In the genomic region with DNA sequence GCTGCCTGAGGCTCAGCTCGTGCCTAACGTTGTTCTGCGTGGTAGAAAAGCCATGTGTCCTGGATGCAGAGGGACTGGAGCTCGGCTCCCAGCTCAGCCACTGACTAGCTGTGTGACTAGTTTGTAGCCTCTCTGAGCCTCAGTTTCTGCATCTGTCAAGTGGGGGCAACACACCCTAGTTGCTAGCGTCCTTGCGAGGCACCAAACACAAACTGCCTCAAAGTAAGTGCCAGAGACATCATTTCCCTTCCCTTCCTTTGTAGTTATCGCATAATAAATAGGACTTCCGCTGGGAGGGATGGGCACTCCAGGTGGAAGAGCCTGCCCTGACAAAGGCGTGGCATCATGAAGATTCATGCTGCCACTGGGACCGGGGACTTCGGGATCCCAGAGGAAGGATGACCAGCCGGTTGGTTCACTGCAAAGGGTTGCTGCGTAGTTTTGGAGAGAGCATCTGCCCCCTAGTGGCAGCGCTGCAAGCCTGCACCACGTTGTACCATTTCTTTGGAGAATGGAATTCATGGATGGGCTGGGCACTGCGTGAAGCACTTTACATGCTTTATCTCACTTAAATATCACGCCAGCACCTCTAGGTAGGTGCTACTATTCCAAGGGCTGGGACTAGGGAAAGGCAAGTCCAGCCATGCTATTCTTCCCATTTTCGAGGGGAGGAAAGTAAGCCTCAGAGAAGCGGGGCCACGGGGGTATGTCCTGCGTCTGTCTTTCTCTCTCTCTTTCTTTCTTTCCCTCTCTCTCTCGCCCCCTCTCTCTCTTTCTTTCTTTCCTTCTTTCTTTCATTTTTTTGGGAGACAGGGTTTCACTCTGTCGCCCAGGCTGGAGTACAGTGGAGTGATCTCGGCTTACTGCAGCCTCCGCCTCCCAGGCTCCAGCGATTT, we compare ENCODE assay signal across 8 cellular contexts. TPM values are rescaled to one million over a fixed set of nuclear protein-coding genes. Genes with fewer than 3 reads are reported as not detected.
DNase-seq lines count a peak whose midpoint lies in the region; ATAC-seq and TF ChIP-seq lines count a peak whose summit lies in the region.

No MANE protein-coding gene starts in this region.

- no peaks in the 10 kb centered on the region for H3K27me3 ChIP-seq in Panc1 (ENCODE audit: control insufficient read depth, insufficient read depth, low read length)
- H3K27me3 ChIP-seq in thyroid gland = no peaks in the 10 kb centered on the region

- peak overlapping the region; percentile 36 for H3K27ac Mint-ChIP-seq in activated T-helper 1 cell treated with anti-CD3 and anti-CD28 coated beads, Interleukin-12 subunit alpha, Interleukin-12 subunit beta, Interleukin-2, Interleukin-4 antibody, amounts not matched to agents 30 ng/mL and 10 ng/mL and 1 ng/mL, durations not matched to agents 14 hours and 24 hours and 36 hours

- H3K27me3 Mint-ChIP-seq in activated T-helper 1 cell treated with anti-CD3 and anti-CD28 coated beads, Interleukin-12 subunit alpha, Interleukin-12 subunit beta, Interleukin-2, Interleukin-4 antibody, amounts not matched to agents 30 ng/mL and 10 ng/mL and 1 ng/mL, durations not matched to agents 14 hours and 24 hours and 36 hours (ENCODE audit: insufficient read depth) = peaks cover 2% of the 10 kb centered on the region

- POLR2A ChIA-PET in Panc1 (lab: Charles Lee) = no interaction called here

- H3K36me3 Mint-ChIP-seq in activated T-helper 1 cell treated with anti-CD3 and anti-CD28 coated beads, Interleukin-12 subunit alpha, Interleukin-12 subunit beta, Interleukin-2, Interleukin-4 antibody, amounts not matched to agents 30 ng/mL and 10 ng/mL and 1 ng/mL, durations not matched to agents 14 hours and 24 hours and 36 hours (ENCODE audit: low read depth) = no peaks in the 10 kb centered on the region

- H3K9me3 Mint-ChIP-seq in activated T-helper 1 cell treated with anti-CD3 and anti-CD28 coated beads, Interleukin-12 subunit alpha, Interleukin-12 subunit beta, Interleukin-2, Interleukin-4 antibody, amounts not matched to agents 30 ng/mL and 10 ng/mL and 1 ng/mL, durations not matched to agents 14 hours and 24 hours and 36 hours = no peaks in the 10 kb centered on the region

- peak overlapping the region; percentile 1 for H3K4me3 Mint-ChIP-seq in activated T-helper 1 cell treated with anti-CD3 and anti-CD28 coated beads, Interleukin-12 subunit alpha, Interleukin-12 subunit beta, Interleukin-2, Interleukin-4 antibody, amounts not matched to agents 30 ng/mL and 10 ng/mL and 1 ng/mL, durations not matched to agents 14 hours and 24 hours and 36 hours

- H3K4me1 Mint-ChIP-seq in activated T-helper 1 cell treated with anti-CD3 and anti-CD28 coated beads, Interleukin-12 subunit alpha, Interleukin-12 subunit beta, Interleukin-2, Interleukin-4 antibody, amounts not matched to agents 30 ng/mL and 10 ng/mL and 1 ng/mL, durations not matched to agents 14 hours and 24 hours and 36 hours (ENCODE audit: low read depth) = peaks cover 39% of the 10 kb centered on the region

- peak; percentile 99 for TF ChIP-seq RAD21 in Ishikawa (IDR thresholded peaks at IDR 0.05; ENCODE audit: low read depth)

- WGBS in thyroid gland, 2 donors = 42 to 45% methylated on average over 23 to 26 of the region's 26 CpGs

- in situ Hi-C loops in Panc1 (cut with HindIII; ENCODE audit: low pct_unique_long_range_greater_than_20kb, low sequenced_read_pairs) = no loop called here

- CTCF ChIA-PET in Panc1 (lab: Charles Lee) = interaction anchor here (0.8 to 1.8 kb wide), 5 partner anchors 60 to 65 kb away, joined by 3 to 11 read pairs (median 4); no protein-coding TSS in a partner anchor

- H3K4me1 ChIP-seq in Panc1 (ENCODE audit: control insufficient read depth, insufficient read depth, low read length) (no peaks in the 10 kb centered on the region), thyroid gland (peaks cover 0 to 4% of the 10 kb centered on the region in 2 donors)

- H3K9me3 ChIP-seq in Panc1 (ENCODE audit: control insufficient read depth, insufficient read depth, low read depth, low read length) (no peaks in the 10 kb centered on the region), thyroid gland (no peaks in the 10 kb centered on the region)

- intact Hi-C loops in Panc1 (cut with micrococcal nuclease; ENCODE audit: unreplicated experiment) = loop anchor here (2.0 kb wide), 1 partner anchor 61 kb away; no protein-coding TSS in a partner anchor
- intact Hi-C loops in activated T-helper 1 cell treated with anti-CD3 and anti-CD28 coated beads, Interleukin-12 subunit alpha, Interleukin-12 subunit beta, Interleukin-2, Interleukin-4 antibody, amounts not matched to agents 30 ng/mL and 10 ng/mL and 1 ng/mL, durations not matched to agents 14 hours and 24 hours and 36 hours (cut with micrococcal nuclease) = loop anchor here (1.0 kb wide), 4 partner anchors 23 to 135 kb away; no protein-coding TSS in a partner anchor
- intact Hi-C loops in thyroid gland (cut with DNase I) = loop anchor here (2.0 kb wide), 1 partner anchor 61 kb away; no protein-coding TSS in a partner anchor

- no peak overlapping the region for H3K27ac ChIP-seq in Panc1 (ENCODE audit: low read length)
- H3K27ac ChIP-seq in thyroid gland = no peak overlapping the region

- DNase-seq in AML-193 (lab: John Stamatoyannopoulos, UW) = peak; percentile 41 to 51
- peak; percentile 66 for DNase-seq in GM19238 (ENCODE audit: insufficient read length, low spot score)
- peak; percentile 61 for DNase-seq in Panc1 (ENCODE audit: low read depth, low spot score)
- peak; percentile 56 for DNase-seq in activated T-helper 1 cell treated with anti-CD3 and anti-CD28 coated beads, Interleukin-12 subunit alpha, Interleukin-12 subunit beta, Interleukin-2, Interleukin-4 antibody, amounts not matched to agents 30 ng/mL and 10 ng/mL and 1 ng/mL, durations not matched to agents 14 hours and 24 hours and 36 hours (ENCODE audit: low spot score)
- DNase-seq in fibroblast of villous mesenchyme (ENCODE audit: low read depth) = peak; percentile 66
- DNase-seq in omental fat pad (ENCODE audit: low spot score) = no peak
- DNase-seq in thyroid gland = peak; percentile 35 to 49

- no peaks in the 10 kb centered on the region for H3K36me3 ChIP-seq in Panc1 (ENCODE audit: control insufficient read depth, insufficient read depth, low read length)
- H3K36me3 ChIP-seq in thyroid gland = no peaks in the 10 kb centered on the region

- no peak for TF ChIP-seq POLR2A in thyroid gland (IDR thresholded peaks at IDR 0.05)

- no TSS peak for BruUV-seq in Panc1 (replicated peaks; lab: Mats Ljungman, UMichigan)

- no peak for TF ChIP-seq EP300 in Ishikawa (IDR thresholded peaks at IDR 0.05; ENCODE audit: borderline replicate concordance)

- TF ChIP-seq CTCF in Panc1 (IDR thresholded peaks at IDR 0.05) = peak; percentile 93
- TF ChIP-seq CTCF in fibroblast of villous mesenchyme (IDR thresholded peaks at IDR 0.05; ENCODE audit: insufficient read depth, low read depth, low read length) = peak; percentile 96
- TF ChIP-seq CTCF in omental fat pad (IDR thresholded peaks at IDR 0.05) = peak in 2 of 3 donors; percentile 86 to 93
- peak; percentile 71 to 99 (median 80) for TF ChIP-seq CTCF in thyroid gland (IDR thresholded peaks at IDR 0.05)

- H3K4me3 ChIP-seq in Panc1 (ENCODE audit: low read depth in 2 of 2, low read length in 2 of 2) (no peak overlapping the region), fibroblast of villous mesenchyme (ENCODE audit: low read depth, low read length) (no peak overlapping the region), thyroid gland (replicated peaks in 1 of 3) (no peak overlapping the region)

- peak; percentile 88 for ATAC-seq in Panc1
- peak; percentile 68 for ATAC-seq in omental fat pad (ENCODE audit: low FRiP score)

RNA-seq across cellular contexts. Expression of a gene that starts 4.6 kb away (rescaled TPM):
- total RNA-seq in Panc1 (2021; ENCODE audit: unreplicated experiment) (not detected), fibroblast of villous mesenchyme (not detected in 2 replicates), omental fat pad (not detected), thyroid gland (not detected)
- not detected for polyA plus RNA-seq in Panc1 (2012; ENCODE audit: insufficient read length)
- total RNA-seq in activated T-helper 1 cell treated with anti-CD3 and anti-CD28 coated beads, Interleukin-12 subunit alpha, Interleukin-12 subunit beta, Interleukin-2, Interleukin-4 antibody, amounts not matched to agents 30 ng/mL and 10 ng/mL and 1 ng/mL, durations not matched to agents 14 hours and 24 hours and 36 hours = 0.13 TPM in 1 of 2 replicates, not detected in the other

RNA-seq across cellular contexts. Expression of a gene that starts 24.4 kb away (rescaled TPM):
- 3.4 TPM for total RNA-seq in Panc1 (2021; ENCODE audit: unreplicated experiment)
- 3.4 TPM for polyA plus RNA-seq in Panc1 (2012; ENCODE audit: insufficient read length)
- 1.5 TPM in 2 replicates for total RNA-seq in activated T-helper 1 cell treated with anti-CD3 and anti-CD28 coated beads, Interleukin-12 subunit alpha, Interleukin-12 subunit beta, Interleukin-2, Interleukin-4 antibody, amounts not matched to agents 30 ng/mL and 10 ng/mL and 1 ng/mL, durations not matched to agents 14 hours and 24 hours and 36 hours
- 0.97 and 1.3 TPM in 2 replicates for total RNA-seq in fibroblast of villous mesenchyme
- total RNA-seq in omental fat pad = 1 to 10 TPM in 2 of 4 donors, under 1 TPM in 2; 0.47 to 1.7 (median 0.96) TPM
- 1 to 10 TPM in 1 of 4 donors, under 1 TPM in 2, not detected in 1; 0.45 to 1.2 (median 0.54) TPM for total RNA-seq in thyroid gland

RNA-seq across cellular contexts. Expression of a gene that starts 25.4 kb away (rescaled TPM):
- total RNA-seq in Panc1 (2021; ENCODE audit: unreplicated experiment) (0.28 TPM), fibroblast of villous mesenchyme (0.86 and 1.9 TPM in 2 replicates), omental fat pad (1 to 10 TPM in 1 of 4 donors, under 1 TPM in 3; 0.36 to 2.4 (median 0.56) TPM), thyroid gland (1 to 10 TPM in 1 of 4 donors, under 1 TPM in 2, not detected in 1; 0.67 to 3.8 (median 0.79) TPM)
- polyA plus RNA-seq in Panc1 (2012; ENCODE audit: insufficient read length) = 0.45 TPM
- total RNA-seq in activated T-helper 1 cell treated with anti-CD3 and anti-CD28 coated beads, Interleukin-12 subunit alpha, Interleukin-12 subunit beta, Interleukin-2, Interleukin-4 antibody, amounts not matched to agents 30 ng/mL and 10 ng/mL and 1 ng/mL, durations not matched to agents 14 hours and 24 hours and 36 hours = 21.1 and 23.4 TPM in 2 replicates
